In the genomic region with DNA sequence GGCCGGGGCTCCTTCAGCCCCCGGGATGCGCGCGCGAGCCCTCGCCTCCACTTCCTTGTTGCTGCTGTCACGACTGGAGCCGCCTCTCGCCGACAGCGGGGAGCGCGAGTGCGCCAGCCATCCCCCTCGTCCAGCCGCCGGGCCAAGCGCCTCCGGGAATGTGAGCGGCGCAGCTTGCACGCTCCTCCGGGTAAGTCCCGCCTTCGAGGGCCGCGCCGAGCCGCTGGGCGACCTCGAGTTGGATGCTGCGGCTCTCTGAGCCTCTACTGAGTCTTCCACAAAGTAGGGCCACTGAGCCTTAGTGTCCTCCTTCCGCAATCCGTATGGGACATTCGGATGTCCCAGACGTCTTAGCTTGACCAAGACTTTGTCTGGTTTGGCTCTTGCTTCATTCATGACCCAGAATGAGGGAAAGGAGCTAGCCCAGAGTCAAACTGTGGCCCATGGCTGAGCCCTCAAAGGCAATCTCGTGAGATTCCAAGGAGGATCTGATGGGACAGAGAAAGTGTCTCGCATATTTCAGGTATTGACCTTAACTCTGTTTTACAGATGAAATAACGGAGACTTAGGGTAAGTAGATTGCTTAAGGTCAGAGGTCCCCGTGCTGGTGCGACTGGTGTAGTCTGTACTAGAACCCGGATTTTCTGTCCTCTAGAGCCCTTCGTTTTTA, we compare ENCODE assay signal across 9 cellular contexts. TPM values are rescaled to one million over a fixed set of nuclear protein-coding genes. Genes with fewer than 3 reads are reported as not detected.
A peak's percentile ranks its signal among the peaks of the same experiment; 100 is the strongest.
DNase-seq lines count a peak whose midpoint lies in the region; ATAC-seq and TF ChIP-seq lines count a peak whose summit lies in the region.
"Had no signal": no experiment of that assay in that cellular context is flagged by ENCODE, and none has a peak within 500 bp of the region (broad histone marks: within the 10 kb centered on the region; RNA-seq: fewer than 3 reads in every experiment).

No MANE protein-coding gene starts in this region.

- H3K27me3 ChIP-seq in DOHH2 (ENCODE audit: control insufficient read depth, low read length), result no peaks in the 10 kb centered on the region
- H3K27me3 ChIP-seq in heart right ventricle, result no peaks in the 10 kb centered on the region
- H3K27me3 ChIP-seq in rectal smooth muscle tissue (ENCODE audit: control insufficient read depth, insufficient read depth, low read length), result no peaks in the 10 kb centered on the region

- H3K9me2 ChIP-seq in DOHH2 (replicated peaks; ENCODE audit: control insufficient read depth, low read length), result no peaks in the 10 kb centered on the region

- peaks cover 13% of the 10 kb centered on the region for H3F3A ChIP-seq in DOHH2 (ENCODE audit: control insufficient read depth, insufficient read depth)

- peaks cover 7% of the 10 kb centered on the region; the same call in 1 of the 2 replicates for H4K20me1 ChIP-seq in DOHH2 (ENCODE audit: control insufficient read depth, insufficient read depth, low read depth, low read length)

- H3K9me3 ChIP-seq in DOHH2 (ENCODE audit: control insufficient read depth, insufficient read depth, low read length), result no peaks in the 10 kb centered on the region
- H3K9me3 ChIP-seq in heart right ventricle, result no peaks in the 10 kb centered on the region

- WGBS in heart right ventricle, 2 donors, result 0 to 1% methylated on average over 44 of the region's 44 CpGs

- H3K27me3 Mint-ChIP-seq in activated naive CD8-positive, alpha-beta T cell, result no peaks in the 10 kb centered on the region

- DNase-seq in RPMI7951 (ENCODE audit: low read depth) (peak; percentile 55), heart right ventricle (peak; percentile 16 to 48), NCI-H2029 (lab: John Stamatoyannopoulos, UW) (no peak), NCI-H2107 (lab: John Stamatoyannopoulos, UW) (no peak)

- H3K27ac Mint-ChIP-seq in activated naive CD8-positive, alpha-beta T cell, result peak overlapping the region; percentile 96

- ATAC-seq in HG02642 (IDR thresholded peaks at IDR 0.05; ENCODE audit: poor library complexity, unreplicated experiment) (peak; percentile 22), heart right ventricle (peak; percentile 22 to 67 (median 42))

- peaks cover 61% of the 10 kb centered on the region for H3K79me2 ChIP-seq in DOHH2 (ENCODE audit: control insufficient read depth, low read length)

- intact Hi-C loops in heart right ventricle (cut with DNase I), result no loop called here

- peak overlapping the region; percentile 94 for H3K9ac ChIP-seq in rectal smooth muscle tissue (ENCODE audit: low read length)

- no peaks in the 10 kb centered on the region for H3K9me3 Mint-ChIP-seq in activated naive CD8-positive, alpha-beta T cell (ENCODE audit: low read depth)

- H3K36me3 ChIP-seq in DOHH2 (ENCODE audit: control insufficient read depth, low read length), result peaks cover 42% of the 10 kb centered on the region
- H3K36me3 ChIP-seq in heart right ventricle, result peaks cover 0 to 39% (median 3%) of the 10 kb centered on the region in 9 donors
- H3K36me3 ChIP-seq in rectal smooth muscle tissue (ENCODE audit: control insufficient read depth, insufficient read depth, low read length), result no peaks in the 10 kb centered on the region

- H3K27ac ChIP-seq in DOHH2 (ENCODE audit: low read depth, low read length) (peak overlapping the region; percentile 61), heart right ventricle (peak overlapping the region; percentile 83 to 97 (median 95)), rectal smooth muscle tissue (ENCODE audit: low read depth, low read length) (peak overlapping the region; percentile 94)

- H3K4me3 ChIP-seq in DOHH2 (ENCODE audit: low read length) (peak overlapping the region; percentile 88), heart right ventricle (peak overlapping the region; percentile 72 to 100 (median 98)), rectal smooth muscle tissue (ENCODE audit: low read length) (peak overlapping the region; percentile 73)

- H3K4me2 ChIP-seq in DOHH2 (ENCODE audit: low read length), result peak overlapping the region; percentile 96

- H3K4me1 ChIP-seq in DOHH2 (ENCODE audit: control insufficient read depth, low read length), result peaks cover 21% of the 10 kb centered on the region
- H3K4me1 ChIP-seq in heart right ventricle, result peaks cover 7 to 45% (median 35%) of the 10 kb centered on the region in 9 donors
- H3K4me1 ChIP-seq in rectal smooth muscle tissue (ENCODE audit: control insufficient read depth, insufficient read depth, low read length), result peaks cover 20% of the 10 kb centered on the region

- H3K4me3 Mint-ChIP-seq in activated naive CD8-positive, alpha-beta T cell, result peak overlapping the region; percentile 96

- TF ChIP-seq CTCF in DOHH2 (IDR thresholded peaks at IDR 0.05; ENCODE audit: low read depth, low read length, poor library complexity, severe bottlenecking), result no peak
- TF ChIP-seq CTCF in heart right ventricle (IDR thresholded peaks at IDR 0.05), result no peak

- peaks cover 4% of the 10 kb centered on the region for H3K36me3 Mint-ChIP-seq in activated naive CD8-positive, alpha-beta T cell

- H3K4me1 Mint-ChIP-seq in activated naive CD8-positive, alpha-beta T cell (ENCODE audit: low read depth), result peaks cover 47% of the 10 kb centered on the region

RNA-seq across cellular contexts. Expression of a gene that starts 0.6 kb away (rescaled TPM):
- total RNA-seq in RPMI7951 (2014; rRNA removed; shearing (Covaris generic)), result 28.1 and 28.4 TPM in 2 replicates
- 10 to 100 TPM; 12.7 to 17.8 (median 14.9) TPM for total RNA-seq in heart right ventricle
- polyA plus RNA-seq in heart right ventricle, result 10 to 100 TPM; 12.8 to 17.9 TPM

RNA-seq across cellular contexts. Expression of a gene that starts 0.7 kb away (rescaled TPM):
- total RNA-seq in RPMI7951 (2014; rRNA removed; shearing (Covaris generic)), result 4.4 and 7.0 TPM in 2 replicates
- total RNA-seq in heart right ventricle, result 1 to 10 TPM; 2.2 to 4.2 (median 2.8) TPM
- polyA plus RNA-seq in heart right ventricle, result 1 to 10 TPM; 2.1 to 4.0 TPM

RNA-seq across cellular contexts. Expression of a gene that starts 40.6 kb away (rescaled TPM):
- total RNA-seq in RPMI7951 (2014; rRNA removed; shearing (Covaris generic)), result 12.5 and 13.6 TPM in 2 replicates
- 1 to 10 TPM; 3.8 to 7.3 (median 5.4) TPM for total RNA-seq in heart right ventricle
- 1 to 10 TPM; 1.3 to 9.6 TPM for polyA plus RNA-seq in heart right ventricle

RNA-seq across cellular contexts. Expression of a gene that starts 56.5 kb away (rescaled TPM):
- total RNA-seq in RPMI7951 (2014; rRNA removed; shearing (Covaris generic)), result 0.10 and 0.12 TPM in 2 replicates
- total RNA-seq in heart right ventricle, result under 1 TPM in 6 of 10 donors, not detected in 4; 0.07 to 0.28 (median 0.17) TPM
- under 1 TPM in 1 of 2 donors, not detected in 1; 0.06 TPM for polyA plus RNA-seq in heart right ventricle
- total RNA-seq: T-helper 1 cell treated with Interleukin-12 subunit alpha and Interleukin-12 subunit beta and Interleukin-4 antibody, amounts not matched to agents 30 ng/mL and 1 ng/mL, for 36 hours had no signal

Comparison
In these comparisons a context has a peak if more than half of its experiments do, and no peak if none do; other contexts are left out.
1. DNase-seq: peak in RPMI7951 (single experiment) and heart right ventricle (2 of 2); none in NCI-H2029 (single experiment) and NCI-H2107 (single experiment).
2. Peak in every context shown above with its lines, with median percentiles within 50 percentile points of each other: H3K27ac ChIP-seq and H3K4me3 ChIP-seq.